12 cellular contexts compared by ENCODE assay signal in the genomic region with DNA sequence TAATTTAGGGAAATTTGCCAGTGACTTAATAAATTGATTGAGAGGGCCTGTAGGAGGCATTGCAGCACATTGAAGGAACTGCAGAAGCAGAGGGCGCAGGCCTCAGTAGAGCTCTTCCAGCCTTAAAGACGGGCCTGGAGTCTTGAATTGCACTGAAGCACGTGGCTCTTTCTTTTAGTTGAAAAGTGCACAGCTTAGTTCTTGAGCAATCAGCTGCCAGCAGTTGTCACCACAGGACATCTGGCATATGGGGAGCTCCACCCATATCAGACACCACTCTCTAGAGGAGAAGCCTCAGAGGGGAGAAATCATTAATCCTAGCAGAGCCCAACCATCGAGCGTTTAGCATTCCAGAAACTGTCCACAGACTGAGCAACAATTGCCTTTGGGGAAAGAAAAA. TPM values are rescaled to one million over a fixed set of nuclear protein-coding genes. Genes with fewer than 3 reads are reported as not detected.
DNase-seq lines count a peak whose midpoint lies in the region; ATAC-seq and TF ChIP-seq lines count a peak whose summit lies in the region.
"Had no signal": no experiment of that assay in that cellular context is flagged by ENCODE, and none has a peak within 500 bp of the region (broad histone marks: within the 10 kb centered on the region; RNA-seq: fewer than 3 reads in every experiment).

No MANE protein-coding gene starts in this region.

- intact Hi-C loops in MCF 10A (cut with micrococcal nuclease): no loop called here
- intact Hi-C loops in mammary epithelial cell (cut with micrococcal nuclease): no loop called here
- intact Hi-C loops in dorsolateral prefrontal cortex (cut with DNase I): no loop called here

- H3K27me3 Mint-ChIP-seq in MCF 10A (ENCODE audit: insufficient read depth, unreplicated experiment) (no peaks in the 10 kb centered on the region), T-cell (peaks cover 0 to 15% of the 10 kb centered on the region in 2 donors), progenitor cell of endocrine pancreas (no peaks in the 10 kb centered on the region)
- H3K27me3 Mint-ChIP-seq: dendritic cell treated with granulocyte-macrophage colony-stimulating factor and Interleukin-4, amounts not matched to agents 40 ng/mL and 50 ng/mL, for 4 days had no signal

- no peak overlapping the region for H3K9ac ChIP-seq in mammary epithelial cell (ENCODE audit: insufficient read depth, low read length)

- CTCF ChIA-PET in MCF 10A (lab: Yijun Ruan, JAX): no interaction called here
- CTCF ChIA-PET in mammary epithelial cell (lab: Charles Lee; ENCODE audit: low non-redundant PET): no interaction called here
- CTCF ChIA-PET in T-cell (lab: Charles Lee): no interaction called here

- no TSS peak for BruUV-seq in MCF 10A (replicated peaks; lab: Mats Ljungman, UMichigan)
- BruUV-seq in mammary epithelial cell (replicated peaks; lab: Mats Ljungman, UMichigan): no TSS peak

- dilution Hi-C loops in mammary epithelial cell (cut with HindIII; ENCODE audit: low sequenced_read_pairs): no loop called here

- H4K20me1 ChIP-seq in mammary epithelial cell (ENCODE audit: insufficient read depth, low read length): no peaks in the 10 kb centered on the region

- H3K4me3 Mint-ChIP-seq in MCF 10A (ENCODE audit: unreplicated experiment) (no peak overlapping the region), T-cell (no peak overlapping the region), progenitor cell of endocrine pancreas (ENCODE audit: low read depth) (no peak overlapping the region)
- H3K4me3 Mint-ChIP-seq: dendritic cell treated with granulocyte-macrophage colony-stimulating factor and Interleukin-4, amounts not matched to agents 40 ng/mL and 50 ng/mL, for 4 days had no signal

- no peak overlapping the region for H2AFZ ChIP-seq in mammary epithelial cell (ENCODE audit: low read depth, low read length)

- H3K27ac ChIP-seq in mammary epithelial cell (ENCODE audit: insufficient read depth, low read depth, low read length) (no peak overlapping the region), foreskin keratinocyte (no peak overlapping the region), dorsolateral prefrontal cortex (no peak overlapping the region)
- H3K27ac ChIP-seq: VCaP had no signal

- H3K4me1 Mint-ChIP-seq in MCF 10A (ENCODE audit: insufficient read depth, unreplicated experiment) (peaks cover 5% of the 10 kb centered on the region), T-cell (no peaks in the 10 kb centered on the region), progenitor cell of endocrine pancreas (ENCODE audit: low read depth) (no peaks in the 10 kb centered on the region)

- TF ChIP-seq CTCF in MCF 10A (IDR thresholded peaks at IDR 0.05; ENCODE audit: unreplicated experiment) (no peak), mammary epithelial cell (conservative IDR thresholded peaks at IDR 0.05 in 1 of 2, IDR thresholded peaks at IDR 0.05 in 1 of 2; ENCODE audit: extremely low read depth in 1 of 2, insufficient read depth in 1 of 2, low read depth in 1 of 2, low read length in 2 of 2) (no peak), foreskin keratinocyte (conservative IDR thresholded peaks at IDR 0.05) (peak; percentile 5), dorsolateral prefrontal cortex (IDR thresholded peaks at IDR 0.05 in 54 of 56, conservative IDR thresholded peaks at IDR 0.05 in 2 of 56; ENCODE audit: low read depth in 1 of 56, partially characterized antibody in 56 of 56) (no peak), progenitor cell of endocrine pancreas (IDR thresholded peaks at IDR 0.05; ENCODE audit: unreplicated experiment) (no peak)

- POLR2A ChIA-PET in MCF 10A (lab: Yijun Ruan, JAX): no interaction called here
- POLR2A ChIA-PET in T-cell (lab: Charles Lee): no interaction called here

- 42% methylated on average over 5 of the region's 5 CpGs for WGBS in mammary epithelial cell (ENCODE audit: low coverage, missing lambda C conversion rate)

- no peak overlapping the region for H3K4me2 ChIP-seq in mammary epithelial cell (ENCODE audit: insufficient read depth, low read depth, low read length)

- ATAC-seq in foreskin keratinocyte (no peak), T-cell (replicated peaks in 1 of 4) (no peak)

- no peaks in the 10 kb centered on the region for H3K79me2 ChIP-seq in mammary epithelial cell (ENCODE audit: insufficient read depth, low read length)

- DNase-seq in MCF 10A (ENCODE audit: unreplicated experiment) (peak; percentile 28), mammary epithelial cell (no peak), OCI-M1 (lab: John Stamatoyannopoulos, UW) (peak; percentile 91), foreskin keratinocyte (no peak), T-cell (no peak), dorsolateral prefrontal cortex (no peak), progenitor cell of endocrine pancreas (ENCODE audit: low spot score, unreplicated experiment) (no peak), iPS-NIHi11 (ENCODE audit: low spot score) (no peak)
- DNase-seq: activated effector memory CD4-positive, alpha-beta T cell treated with anti-CD3 and anti-CD28 coated beads, Interleukin-2, amount 50 U/mL, for 16 hours; stimulated activated CD4-positive, alpha-beta T cell treated with anti-CD3 and anti-CD28 coated beads, Interleukin-4, amount 100 ng/mL, for 1 hour had no signal

- H3K4me1 ChIP-seq in mammary epithelial cell (ENCODE audit: insufficient read depth, low read length) (peaks cover 3% of the 10 kb centered on the region), foreskin keratinocyte (no peaks in the 10 kb centered on the region)

- H3K27me3 ChIP-seq in mammary epithelial cell (ENCODE audit: insufficient read depth, low read length) (no peaks in the 10 kb centered on the region), foreskin keratinocyte (no peaks in the 10 kb centered on the region), dorsolateral prefrontal cortex (peaks cover 0 to 54% (median 8%) of the 10 kb centered on the region in 45 donors)

- in situ Hi-C loops in mammary epithelial cell (cut with MboI; ENCODE audit: low sequenced_read_pairs in 2 of 2): no loop called here

- H3K4me3 ChIP-seq in mammary epithelial cell (replicated peaks in 1 of 3; ENCODE audit: insufficient read depth in 1 of 3, low read depth in 2 of 3, low read length in 3 of 3) (no peak overlapping the region), dorsolateral prefrontal cortex (no peak overlapping the region)

- H3K36me3 ChIP-seq in mammary epithelial cell (ENCODE audit: insufficient read depth, low read length): no peaks in the 10 kb centered on the region

- H3K36me3 Mint-ChIP-seq in MCF 10A (ENCODE audit: insufficient read depth, unreplicated experiment): no peaks in the 10 kb centered on the region
- H3K36me3 Mint-ChIP-seq in T-cell: no peaks in the 10 kb centered on the region
- H3K36me3 Mint-ChIP-seq in progenitor cell of endocrine pancreas (ENCODE audit: insufficient read depth): no peaks in the 10 kb centered on the region

- H3K27ac Mint-ChIP-seq in MCF 10A (ENCODE audit: low read depth, unreplicated experiment) (no peak overlapping the region), T-cell (no peak overlapping the region), progenitor cell of endocrine pancreas (no peak overlapping the region)
- H3K27ac Mint-ChIP-seq: dendritic cell treated with granulocyte-macrophage colony-stimulating factor and Interleukin-4, amounts not matched to agents 40 ng/mL and 50 ng/mL, for 4 days had no signal

- H3K9me3 ChIP-seq in mammary epithelial cell (replicated peaks; ENCODE audit: insufficient read depth, low read length): no peaks in the 10 kb centered on the region

- no peaks in the 10 kb centered on the region for H3K9me3 Mint-ChIP-seq in MCF 10A (ENCODE audit: unreplicated experiment)
- no peaks in the 10 kb centered on the region for H3K9me3 Mint-ChIP-seq in T-cell
- peaks cover 20% of the 10 kb centered on the region for H3K9me3 Mint-ChIP-seq in progenitor cell of endocrine pancreas (ENCODE audit: low read depth)
- H3K9me3 Mint-ChIP-seq: dendritic cell treated with granulocyte-macrophage colony-stimulating factor and Interleukin-4, amounts not matched to agents 40 ng/mL and 50 ng/mL, for 4 days had no signal

RNA-seq across cellular contexts. Expression of a gene that starts 16.0 kb away (rescaled TPM):
- not detected in 2 replicates for total RNA-seq in MCF 10A (2022)
- total RNA-seq in mammary epithelial cell: not detected
- polyA plus RNA-seq in mammary epithelial cell: not detected
- not detected for polyA minus RNA-seq in mammary epithelial cell
- not detected in 2 replicates for total RNA-seq in foreskin keratinocyte
- polyA plus RNA-seq in foreskin keratinocyte: not detected in 2 replicates
- not detected for total RNA-seq in T-cell
- total RNA-seq in dorsolateral prefrontal cortex: under 1 TPM in 35 of 120 experiments, not detected in 85; 0.25 to 0.79 (median 0.40) TPM
- 0.36 TPM in 1 of 2 replicates, not detected in the other for total RNA-seq in progenitor cell of endocrine pancreas

Comparison
In these comparisons a context has a peak if more than half of its experiments do, and no peak if none do; other contexts are left out.
1. DNase-seq: peak in MCF 10A (single experiment) and OCI-M1 (single experiment); none in mammary epithelial cell (single experiment), foreskin keratinocyte (0 of 2), T-cell (0 of 34), dorsolateral prefrontal cortex (0 of 10), progenitor cell of endocrine pancreas (single experiment) and iPS-NIHi11 (single experiment).